Comparison of ENCODE assay signal across 8 cellular contexts in the genomic region with DNA sequence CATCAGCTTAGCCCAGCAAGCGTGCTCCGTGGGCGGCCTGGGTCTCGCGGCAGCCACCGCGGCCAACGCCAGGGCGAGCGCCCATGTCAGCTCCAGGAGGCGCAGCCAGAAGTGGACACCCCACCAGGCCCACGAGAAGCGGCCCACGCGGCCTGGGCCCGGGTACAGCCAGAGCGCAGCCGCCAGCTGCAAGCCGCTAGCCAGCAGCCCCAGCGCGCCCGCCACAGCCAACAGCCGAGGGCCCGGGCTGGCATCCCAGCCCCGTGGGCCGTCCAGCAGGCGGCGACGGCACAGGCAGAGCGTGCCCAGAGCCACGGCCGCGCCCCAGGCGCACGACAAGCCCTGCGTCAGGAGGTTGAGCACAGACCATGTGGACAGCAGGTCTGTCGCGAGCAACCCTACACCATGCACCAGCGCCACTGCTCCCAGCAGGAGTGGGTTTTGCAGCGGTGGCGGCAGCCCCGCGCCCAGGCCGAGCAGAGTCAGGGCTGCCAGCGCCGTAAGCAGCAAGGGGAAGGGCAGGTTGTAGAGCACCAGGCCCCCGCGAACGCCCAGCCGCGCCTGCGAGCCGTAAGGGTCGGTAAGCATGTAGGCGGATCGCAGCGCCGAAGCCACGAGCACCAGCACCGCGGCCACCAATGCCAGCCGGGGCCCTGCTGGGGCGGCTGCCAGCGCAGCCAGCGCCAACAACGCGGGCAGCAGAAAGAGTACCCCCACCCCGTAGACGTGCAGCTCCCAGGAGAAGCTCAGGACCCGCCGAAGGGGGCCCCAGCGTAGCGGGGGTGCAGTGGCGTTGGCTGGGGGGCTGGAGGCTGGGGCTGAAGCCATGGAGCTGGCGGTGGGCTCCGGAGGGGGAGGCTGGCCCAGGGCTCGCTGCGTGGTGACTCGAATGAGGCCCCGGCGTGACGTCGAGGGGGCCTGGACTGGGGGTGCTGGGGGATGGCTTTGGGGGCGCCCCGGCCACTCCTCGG. TPM values are rescaled to one million over a fixed set of nuclear protein-coding genes. Genes with fewer than 3 reads are reported as not detected.
A peak's percentile ranks its signal among the peaks of the same experiment; 100 is the strongest.
DNase-seq lines count a peak whose midpoint lies in the region; ATAC-seq and TF ChIP-seq lines count a peak whose summit lies in the region.

No MANE protein-coding gene starts in this region.

- RAD21 ChIA-PET in HCT116 (lab: Charles Lee; ENCODE audit: low non-redundant PET in 1 of 2, low total read pairs in 2 of 2, uncharacterized antibody in 2 of 2, unreplicated experiment in 2 of 2), result interaction anchor here (1.0 to 1.3 kb wide), 3 partner anchors 103 to 231 kb away, joined by 4 to 6 read pairs (median 4); a partner anchor contains a TSS

- H2AFZ ChIP-seq in HCT116 (ENCODE audit: low read depth, low read length, poor library complexity, severe bottlenecking) (no peak overlapping the region), osteoblast (ENCODE audit: low read length) (peak overlapping the region; percentile 93)

- intact Hi-C loops in HCT116 (cut with micrococcal nuclease), result loop anchor here (2.0 to 10.0 kb wide), 4 partner anchors 99 to 445 kb away; no protein-coding TSS in a partner anchor
- intact Hi-C loops in activated CD4-positive, alpha-beta T cell treated with anti-CD3 and anti-CD28 coated beads for 36 hours (cut with DNase I, micrococcal nuclease), result no loop called here

- POLR2A ChIA-PET in HCT116 (lab: Charles Lee), result interaction anchor here (0.7 to 1.7 kb wide), 13 partner anchors 7 to 139 kb away, joined by 3 to 27 read pairs (median 3); a partner anchor contains a TSS
- POLR2A ChIA-PET in activated CD4-positive, alpha-beta T cell treated with anti-CD3 and anti-CD28 coated beads for 36 hours (lab: Charles Lee), result interaction anchor here (0.6 to 1.5 kb wide), 5 partner anchors 14 to 137 kb away, joined by 3 to 10 read pairs (median 4); a partner anchor contains a TSS

- peaks cover 0 to 6% of the 10 kb centered on the region in 2 experiments; a peak in 1 of 4 replicates for H3K36me3 ChIP-seq in HCT116 (ENCODE audit: control insufficient read depth in 1 of 2, insufficient read depth in 2 of 2, low read length in 2 of 2)
- H3K36me3 ChIP-seq in SK-N-MC (ENCODE audit: insufficient read depth, low read length), result no peaks in the 10 kb centered on the region
- peaks cover 0 to 43% of the 10 kb centered on the region in 2 donors for H3K36me3 ChIP-seq in gastroesophageal sphincter
- H3K36me3 ChIP-seq in osteoblast (ENCODE audit: insufficient read depth, low read length), result peaks cover 4% of the 10 kb centered on the region

- no peak overlapping the region for H3K4me3 Mint-ChIP-seq in activated T-cell treated with anti-CD3 and anti-CD28 coated beads, Interleukin-2, amount 50 U/mL, for 24 hours
- H3K4me3 Mint-ChIP-seq in activated CD4-positive, alpha-beta T cell treated with anti-CD3 and anti-CD28 coated beads for 36 hours, result no peak overlapping the region

- TF ChIP-seq RAD21 in HCT116 (IDR thresholded peaks at IDR 0.05; ENCODE audit: low read depth), result no peak

- H3K9me3 Mint-ChIP-seq in activated T-cell treated with anti-CD3 and anti-CD28 coated beads, Interleukin-2, amount 50 U/mL, for 24 hours, result no peaks in the 10 kb centered on the region
- H3K9me3 Mint-ChIP-seq in activated CD4-positive, alpha-beta T cell treated with anti-CD3 and anti-CD28 coated beads for 36 hours (ENCODE audit: low read depth), result no peaks in the 10 kb centered on the region

- 48% methylated on average over 5 of the region's 86 CpGs; no CpG with 5 or more reads in 1 of the 2 donors for WGBS in gastroesophageal sphincter (ENCODE audit: low coverage in 1 of 2), 2 donors

- peaks cover 40% of the 10 kb centered on the region for H3K36me3 Mint-ChIP-seq in activated T-cell treated with anti-CD3 and anti-CD28 coated beads, Interleukin-2, amount 50 U/mL, for 24 hours (ENCODE audit: low read depth)
- H3K36me3 Mint-ChIP-seq in activated CD4-positive, alpha-beta T cell treated with anti-CD3 and anti-CD28 coated beads for 36 hours (ENCODE audit: low read depth), result peaks cover 10% of the 10 kb centered on the region

- H3K27ac Mint-ChIP-seq in activated T-cell treated with anti-CD3 and anti-CD28 coated beads, Interleukin-2, amount 50 U/mL, for 24 hours, result no peak overlapping the region
- no peak overlapping the region for H3K27ac Mint-ChIP-seq in activated CD4-positive, alpha-beta T cell treated with anti-CD3 and anti-CD28 coated beads for 36 hours

- H3K9ac ChIP-seq in HCT116 (ENCODE audit: low read length) (peak overlapping the region; percentile 85), SK-N-MC (ENCODE audit: insufficient read length) (no peak overlapping the region)

- H3K27me3 Mint-ChIP-seq in activated T-cell treated with anti-CD3 and anti-CD28 coated beads, Interleukin-2, amount 50 U/mL, for 24 hours, result no peaks in the 10 kb centered on the region
- H3K27me3 Mint-ChIP-seq in activated CD4-positive, alpha-beta T cell treated with anti-CD3 and anti-CD28 coated beads for 36 hours, result no peaks in the 10 kb centered on the region

- H3K9me3 ChIP-seq in HCT116 (ENCODE audit: control insufficient read depth in 1 of 2, insufficient read depth in 1 of 2, low read depth in 1 of 2, low read length in 2 of 2) (no peaks in the 10 kb centered on the region), SK-N-MC (ENCODE audit: low read depth, low read length) (no peaks in the 10 kb centered on the region), gastroesophageal sphincter (no peaks in the 10 kb centered on the region), osteoblast (ENCODE audit: low read depth, low read length) (no peaks in the 10 kb centered on the region)

- H3K27ac ChIP-seq in HCT116 (ENCODE audit: low read depth, low read length), result peak overlapping the region; percentile 98
- H3K27ac ChIP-seq in SK-N-MC, result no peak overlapping the region
- peak overlapping the region; percentile 66 to 94 (median 94) for H3K27ac ChIP-seq in gastroesophageal sphincter
- H3K27ac ChIP-seq in osteoblast (ENCODE audit: low read depth, low read length), result peak overlapping the region; percentile 19

- H3K4me1 ChIP-seq in HCT116 (ENCODE audit: control insufficient read depth in 1 of 2, insufficient read depth in 2 of 2, low read length in 2 of 2), result peaks cover 7 to 28% of the 10 kb centered on the region in 2 experiments; a peak in 3 of 4 replicates
- H3K4me1 ChIP-seq in gastroesophageal sphincter, result peaks cover 0 to 47% (median 14%) of the 10 kb centered on the region in 3 donors
- H3K4me1 ChIP-seq in osteoblast (ENCODE audit: insufficient read depth, low read length), result peaks cover 21% of the 10 kb centered on the region

- H3K79me2 ChIP-seq in HCT116 (ENCODE audit: insufficient read depth, low read length) (peaks cover 6% of the 10 kb centered on the region; the same call in 1 of the 2 replicates), osteoblast (ENCODE audit: insufficient read depth, low read length) (no peaks in the 10 kb centered on the region)

- peaks cover 23% of the 10 kb centered on the region for H3K4me1 Mint-ChIP-seq in activated T-cell treated with anti-CD3 and anti-CD28 coated beads, Interleukin-2, amount 50 U/mL, for 24 hours (ENCODE audit: low read depth)
- peaks cover 17% of the 10 kb centered on the region for H3K4me1 Mint-ChIP-seq in activated CD4-positive, alpha-beta T cell treated with anti-CD3 and anti-CD28 coated beads for 36 hours

- TF ChIP-seq EP300 in gastroesophageal sphincter (IDR thresholded peaks at IDR 0.05), result no peak

- H3K9me2 ChIP-seq in HCT116 (ENCODE audit: insufficient read depth), result no peaks in the 10 kb centered on the region

- CTCF ChIA-PET in HCT116 (lab: Charles Lee), result interaction anchor here (0.8 to 2.3 kb wide), 32 partner anchors 8 to 444 kb away, joined by 3 to 65 read pairs (median 4); a partner anchor contains a TSS
- CTCF ChIA-PET in activated CD4-positive, alpha-beta T cell treated with anti-CD3 and anti-CD28 coated beads for 36 hours (lab: Charles Lee), result interaction anchor here (1.0 to 2.1 kb wide), 6 partner anchors 12 to 103 kb away, joined by 3 to 35 read pairs (median 5); a partner anchor contains a TSS

- no TSS peak for BruUV-seq in HCT116 (replicated peaks; lab: Mats Ljungman, UMichigan)

- TF ChIP-seq CTCF in HCT116 (IDR thresholded peaks at IDR 0.05 in 2 of 3, conservative IDR thresholded peaks at IDR 0.05 in 1 of 3; ENCODE audit: borderline replicate concordance in 1 of 3, insufficient read depth in 1 of 3, low read depth in 2 of 3, low read length in 2 of 3) (peak in 2 of 3 experiments; percentile 56 to 80; a peak in 4 of 6 replicates), gastroesophageal sphincter (IDR thresholded peaks at IDR 0.05) (peak in 3 of 4 experiments; percentile 77 to 84 (median 77)), osteoblast (IDR thresholded peaks at IDR 0.05; ENCODE audit: extremely low read depth, low read depth, low read length) (peak; percentile 61)

- H3K4me3 ChIP-seq in HCT116 (replicated peaks in 1 of 2; ENCODE audit: low read depth in 1 of 2, low read length in 2 of 2) (peak overlapping the region; percentile 66 to 84), SK-N-MC (peak overlapping the region; percentile 68), gastroesophageal sphincter (peak overlapping the region; percentile 44 to 74), osteoblast (ENCODE audit: insufficient read depth, low read length) (peak overlapping the region; percentile 84)

- H4K20me1 ChIP-seq in HCT116 (ENCODE audit: insufficient read depth) (no peaks in the 10 kb centered on the region), osteoblast (ENCODE audit: insufficient read depth, low read length) (no peaks in the 10 kb centered on the region)

- peak; percentile 82 for ATAC-seq in HCT116
- ATAC-seq in gastroesophageal sphincter, result peak; percentile 84
- ATAC-seq in GM19455 (IDR thresholded peaks at IDR 0.05; ENCODE audit: unreplicated experiment), result no peak
- ATAC-seq in HG03159 (IDR thresholded peaks at IDR 0.05; ENCODE audit: unreplicated experiment), result no peak
- no peak for ATAC-seq in activated CD4-positive, alpha-beta T cell treated with anti-CD3 and anti-CD28 coated beads for 36 hours

- H3K4me2 ChIP-seq in HCT116 (ENCODE audit: low read length) (peak overlapping the region; percentile 94), osteoblast (ENCODE audit: insufficient read depth, low read length) (peak overlapping the region; percentile 94)

- H3K27me3 ChIP-seq in HCT116 (ENCODE audit: insufficient read depth, low read length) (no peaks in the 10 kb centered on the region), gastroesophageal sphincter (no peaks in the 10 kb centered on the region), osteoblast (ENCODE audit: insufficient read depth, low read length) (no peaks in the 10 kb centered on the region)

- peak; percentile 74 for DNase-seq in HCT116 (ENCODE audit: low read depth, low spot score)
- no peak for DNase-seq in SK-N-MC (ENCODE audit: low read depth, low spot score)
- DNase-seq in osteoblast (ENCODE audit: insufficient read length, low spot score, missing footprints), result peak; percentile 98
- DNase-seq in activated T-cell treated with anti-CD3 and anti-CD28 coated beads, Interleukin-2, amount 50 U/mL, for 24 hours, result no peak
- DNase-seq in activated CD4-positive, alpha-beta T cell treated with anti-CD3 and anti-CD28 coated beads for 36 hours, result no peak

- TF ChIP-seq POLR2A in HCT116 (IDR thresholded peaks at IDR 0.05; ENCODE audit: borderline replicate concordance, extremely low read depth, insufficient read depth, insufficient read length) (peak; percentile 84), gastroesophageal sphincter (IDR thresholded peaks at IDR 0.05) (no peak)

RNA-seq across cellular contexts. Expression of a gene that starts 4.9 kb away (rescaled TPM):
- 0.96 TPM for total RNA-seq in HCT116 (2021; ENCODE audit: unreplicated experiment)
- polyA plus RNA-seq in HCT116 (2012), result 0.76 and 1.1 TPM in 2 replicates
- 1 to 10 TPM; 1.3 to 3.6 (median 2.7) TPM for total RNA-seq in gastroesophageal sphincter
- total RNA-seq in osteoblast, result 3.5 and 4.3 TPM in 2 replicates
- 1 to 10 TPM; 8.1 to 9.7 TPM for total RNA-seq in activated CD4-positive, alpha-beta T cell treated with anti-CD3 and anti-CD28 coated beads for 36 hours

RNA-seq across cellular contexts. Expression of a gene that starts 13.7 kb away (rescaled TPM):
- total RNA-seq in HCT116 (2021; ENCODE audit: unreplicated experiment) (18.7 TPM), gastroesophageal sphincter (10 to 100 TPM; 54.3 to 80.0 (median 64.6) TPM), osteoblast (7.6 and 10.3 TPM in 2 replicates)
- 29.4 and 31.8 TPM in 2 replicates for polyA plus RNA-seq in HCT116 (2012)
- 10 to 100 TPM; 12.6 to 14.7 TPM for total RNA-seq in activated CD4-positive, alpha-beta T cell treated with anti-CD3 and anti-CD28 coated beads for 36 hours

RNA-seq across cellular contexts. Expression of a gene that starts 30.4 kb away (rescaled TPM):
- total RNA-seq in HCT116 (2021; ENCODE audit: unreplicated experiment), result 17.6 TPM
- polyA plus RNA-seq in HCT116 (2012), result 12.5 and 14.5 TPM in 2 replicates
- total RNA-seq in gastroesophageal sphincter, result 10 to 100 TPM; 31.0 to 64.0 (median 52.8) TPM
- total RNA-seq in osteoblast, result 42.1 and 47.0 TPM in 2 replicates
- total RNA-seq in activated CD4-positive, alpha-beta T cell treated with anti-CD3 and anti-CD28 coated beads for 36 hours, result under 1 TPM; 0.25 to 0.50 TPM

RNA-seq across cellular contexts. Expression of a gene that starts 39.3 kb away (rescaled TPM):
- 12.4 TPM for total RNA-seq in HCT116 (2021; ENCODE audit: unreplicated experiment)
- 17.9 and 20.3 TPM in 2 replicates for polyA plus RNA-seq in HCT116 (2012)
- total RNA-seq in gastroesophageal sphincter, result 10 to 100 TPM; 38.8 to 81.6 (median 73.9) TPM
- total RNA-seq in osteoblast, result 55.7 and 58.3 TPM in 2 replicates
- total RNA-seq in activated CD4-positive, alpha-beta T cell treated with anti-CD3 and anti-CD28 coated beads for 36 hours, result 10 to 100 TPM; 37.2 to 38.4 TPM

RNA-seq across cellular contexts. Expression of a gene that starts 44.7 kb away (rescaled TPM):
- total RNA-seq in HCT116 (2021; ENCODE audit: unreplicated experiment) (14.3 TPM), gastroesophageal sphincter (under 1 TPM; 0.47 to 0.85 (median 0.79) TPM), osteoblast (0.29 and 0.72 TPM in 2 replicates)
- polyA plus RNA-seq in HCT116 (2012), result 12.8 and 12.9 TPM in 2 replicates
- total RNA-seq in activated CD4-positive, alpha-beta T cell treated with anti-CD3 and anti-CD28 coated beads for 36 hours, result 1 to 10 TPM; 2.3 to 3.1 TPM

Comparison
In these comparisons a context has a peak if more than half of its experiments do, and no peak if none do; other contexts are left out.
1. ATAC-seq: peak in HCT116 (single experiment) and gastroesophageal sphincter (single experiment); none in GM19455 (single experiment), HG03159 (single experiment) and activated CD4-positive, alpha-beta T cell treated with anti-CD3 and anti-CD28 coated beads for 36 hours (single experiment).
2. DNase-seq: peak in HCT116 (single experiment) and osteoblast (single experiment); none in SK-N-MC (single experiment), activated T-cell treated with anti-CD3 and anti-CD28 coated beads, Interleukin-2, amount 50 U/mL, for 24 hours (single experiment) and activated CD4-positive, alpha-beta T cell treated with anti-CD3 and anti-CD28 coated beads for 36 hours (single experiment).
3. RNA of a gene that starts 30.4 kb away (total RNA-seq): 31.0 to 64.0 TPM in gastroesophageal sphincter, 42.1 to 47.0 TPM in osteoblast and 17.6 TPM in HCT116 (single experiment); 0.25 to 0.50 TPM in activated CD4-positive, alpha-beta T cell treated with anti-CD3 and anti-CD28 coated beads for 36 hours; every median in the first group is over 10 times any median in the second.
4. Peak in every context shown above with its lines, with median percentiles within 50 percentile points of each other: H3K4me3 ChIP-seq and CTCF ChIP-seq.